ENCODE assay signal across 9 cellular contexts in the genomic region with DNA sequence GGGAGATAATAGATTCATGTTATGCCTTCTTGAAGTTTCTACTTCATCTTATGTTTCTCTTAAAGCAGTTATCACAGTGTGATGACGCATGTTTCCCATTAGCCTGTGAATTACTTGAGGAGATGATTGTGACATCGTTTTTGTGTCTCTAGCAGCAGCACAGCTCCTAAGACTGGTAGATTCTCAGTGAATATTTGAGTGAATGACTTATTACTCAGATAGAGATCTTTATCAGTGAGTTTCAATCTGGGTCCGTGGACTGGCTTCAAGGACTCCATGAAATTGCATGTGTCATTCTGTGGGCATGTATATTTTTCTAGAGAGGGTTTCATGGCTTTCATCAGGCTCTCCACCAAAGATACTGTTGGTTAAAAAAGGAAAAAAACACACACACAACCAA. TPM values are rescaled to one million over a fixed set of nuclear protein-coding genes. Genes with fewer than 3 reads are reported as not detected.
DNase-seq lines count a peak whose midpoint lies in the region; ATAC-seq, FAIRE-seq and TF ChIP-seq lines count a peak whose summit lies in the region.
"Had no signal": no experiment of that assay in that cellular context is flagged by ENCODE, and none has a peak within 500 bp of the region (broad histone marks: within the 10 kb centered on the region; RNA-seq: fewer than 3 reads in every experiment).

No MANE protein-coding gene starts in this region.

- H3K4me1 ChIP-seq in esophagus squamous epithelium (peaks cover 20 to 92% (median 54%) of the 10 kb centered on the region in 3 donors), gastroesophageal sphincter (peaks cover 16 to 100% (median 50%) of the 10 kb centered on the region in 3 donors)

- H3K4me3 ChIP-seq in esophagus squamous epithelium (no peak overlapping the region), gastroesophageal sphincter (no peak overlapping the region)

- DNase-seq in H54 (ENCODE audit: insufficient read length, low spot score): peak; percentile 36
- DNase-seq in esophagus squamous epithelium (lab: John Stamatoyannopoulos, UW): no peak
- DNase-seq in stimulated activated naive B cell treated with anti-CD40 and anti-IgM and Interleukin-4, amounts not matched to agents 10 μg/mL and 1 μg/mL and 100 μg/mL, for 72 hours: no peak
- DNase-seq in NCI-H446 (lab: John Stamatoyannopoulos, UW): no peak
- DNase-seq: NCI-H510A had no signal

- no peak for ATAC-seq in stimulated activated naive B cell treated with anti-CD40 and anti-IgM and Interleukin-4, amounts not matched to agents 10 μg/mL and 1 μg/mL and 100 μg/mL, for 72 hours (replicated peaks)
- ATAC-seq in gastroesophageal sphincter (no peak), HG03565 (IDR thresholded peaks at IDR 0.05; ENCODE audit: unreplicated experiment) (no peak)

- peak overlapping the region; percentile 73 for H3K4me3 Mint-ChIP-seq in T-helper 1 cell treated with Interleukin-12 subunit alpha and Interleukin-12 subunit beta and Interleukin-4 antibody, amounts not matched to agents 30 μg/mL and 1 μg/mL, for 36 hours
- peak overlapping the region; percentile 3 to 42 for H3K4me3 Mint-ChIP-seq in stimulated activated naive B cell treated with anti-CD40 and anti-IgM and Interleukin-4, amounts not matched to agents 10 μg/mL and 1 μg/mL and 100 μg/mL, for 72 hours

- peak overlapping the region in 3 of 4 donors; percentile 46 to 72 (median 52) for H3K27ac ChIP-seq in esophagus squamous epithelium
- H3K27ac ChIP-seq in gastroesophageal sphincter: peak overlapping the region in 2 of 4 donors; percentile 65 to 67

- no peak for TF ChIP-seq EP300 in gastroesophageal sphincter (IDR thresholded peaks at IDR 0.05)

- peaks cover 51% of the 10 kb centered on the region for H3K4me1 Mint-ChIP-seq in T-helper 1 cell treated with Interleukin-12 subunit alpha and Interleukin-12 subunit beta and Interleukin-4 antibody, amounts not matched to agents 30 μg/mL and 1 μg/mL, for 36 hours (ENCODE audit: low read depth)
- H3K4me1 Mint-ChIP-seq in stimulated activated naive B cell treated with anti-CD40 and anti-IgM and Interleukin-4, amounts not matched to agents 10 μg/mL and 1 μg/mL and 100 μg/mL, for 72 hours: peaks cover 64 to 87% of the 10 kb centered on the region in 2 donors

- TF ChIP-seq CTCF in esophagus squamous epithelium (IDR thresholded peaks at IDR 0.05): no peak
- no peak for TF ChIP-seq CTCF in gastroesophageal sphincter (IDR thresholded peaks at IDR 0.05)

- H3K27me3 Mint-ChIP-seq in T-helper 1 cell treated with Interleukin-12 subunit alpha and Interleukin-12 subunit beta and Interleukin-4 antibody, amounts not matched to agents 30 μg/mL and 1 μg/mL, for 36 hours (ENCODE audit: low read depth): no peaks in the 10 kb centered on the region
- no peaks in the 10 kb centered on the region for H3K27me3 Mint-ChIP-seq in stimulated activated naive B cell treated with anti-CD40 and anti-IgM and Interleukin-4, amounts not matched to agents 10 μg/mL and 1 μg/mL and 100 μg/mL, for 72 hours

- 66 to 67% methylated on average over 3 of the region's 3 CpGs for WGBS in esophagus squamous epithelium, 2 donors
- WGBS in gastroesophageal sphincter (ENCODE audit: low coverage in 1 of 2), 2 donors: 42 to 80% methylated on average over 2 of the region's 3 CpGs

- FAIRE-seq in H54 (lab: Jason Lieb, UNC): no peak
- FAIRE-seq: bronchial epithelial cell had no signal

- H3K27me3 ChIP-seq in esophagus squamous epithelium (no peaks in the 10 kb centered on the region), gastroesophageal sphincter (no peaks in the 10 kb centered on the region)

- H3K36me3 ChIP-seq in esophagus squamous epithelium: peaks cover 0 to 5% (median 0%) of the 10 kb centered on the region in 3 donors
- no peaks in the 10 kb centered on the region for H3K36me3 ChIP-seq in gastroesophageal sphincter

- no peaks in the 10 kb centered on the region for H3K9me3 ChIP-seq in esophagus squamous epithelium
- H3K9me3 ChIP-seq in gastroesophageal sphincter: no peaks in the 10 kb centered on the region

- intact Hi-C loops in esophagus squamous epithelium (cut with DNase I): no loop called here

- peaks cover 9% of the 10 kb centered on the region for H3K9me3 Mint-ChIP-seq in T-helper 1 cell treated with Interleukin-12 subunit alpha and Interleukin-12 subunit beta and Interleukin-4 antibody, amounts not matched to agents 30 μg/mL and 1 μg/mL, for 36 hours
- peaks cover 0 to 3% of the 10 kb centered on the region in 2 donors for H3K9me3 Mint-ChIP-seq in stimulated activated naive B cell treated with anti-CD40 and anti-IgM and Interleukin-4, amounts not matched to agents 10 μg/mL and 1 μg/mL and 100 μg/mL, for 72 hours

- peak overlapping the region; percentile 88 for H3K27ac Mint-ChIP-seq in T-helper 1 cell treated with Interleukin-12 subunit alpha and Interleukin-12 subunit beta and Interleukin-4 antibody, amounts not matched to agents 30 μg/mL and 1 μg/mL, for 36 hours
- peak overlapping the region; percentile 87 for H3K27ac Mint-ChIP-seq in stimulated activated naive B cell treated with anti-CD40 and anti-IgM and Interleukin-4, amounts not matched to agents 10 μg/mL and 1 μg/mL and 100 μg/mL, for 72 hours

- H3K36me3 Mint-ChIP-seq in T-helper 1 cell treated with Interleukin-12 subunit alpha and Interleukin-12 subunit beta and Interleukin-4 antibody, amounts not matched to agents 30 μg/mL and 1 μg/mL, for 36 hours (ENCODE audit: low read depth): peaks cover 23% of the 10 kb centered on the region
- H3K36me3 Mint-ChIP-seq in stimulated activated naive B cell treated with anti-CD40 and anti-IgM and Interleukin-4, amounts not matched to agents 10 μg/mL and 1 μg/mL and 100 μg/mL, for 72 hours: peaks cover 6 to 14% of the 10 kb centered on the region in 2 donors

- TF ChIP-seq POLR2A in H54 (IDR thresholded peaks at IDR 0.05; ENCODE audit: low read depth, low read length) (no peak), esophagus squamous epithelium (IDR thresholded peaks at IDR 0.05) (no peak), gastroesophageal sphincter (IDR thresholded peaks at IDR 0.05) (no peak)

RNA-seq across cellular contexts. Expression of a gene that starts 29.9 kb away (rescaled TPM):
- total RNA-seq in esophagus squamous epithelium (10 to 100 TPM in 2 of 4 donors, 1 to 10 TPM in 2; 5.5 to 18.3 (median 11.2) TPM), gastroesophageal sphincter (10 to 100 TPM; 35.5 to 47.1 (median 40.6) TPM)
